ENCODE assay signal across 18 cellular contexts in genomic region chr12:26000883-26001282, GRCh38. TPM values are rescaled to one million over a fixed set of nuclear protein-coding genes. Genes with fewer than 3 reads are reported as not detected.
DNase-seq lines count a peak whose midpoint lies in the region; ATAC-seq and TF ChIP-seq lines count a peak whose summit lies in the region.
"Had no signal": no experiment of that assay in that cellular context is flagged by ENCODE, and none has a peak within 500 bp of the region (broad histone marks: within the 10 kb centered on the region; RNA-seq: fewer than 3 reads in every experiment).

No MANE protein-coding gene starts in this region.

- no peaks in the 10 kb centered on the region for H3K36me3 ChIP-seq in lower lobe of right lung
- no peaks in the 10 kb centered on the region for H3K36me3 ChIP-seq in thyroid gland
- H3K36me3 ChIP-seq: BLaER1 had no signal

- intact Hi-C loops in lower lobe of right lung (cut with DNase I) = no loop called here
- intact Hi-C loops in thyroid gland (cut with DNase I) = no loop called here
- intact Hi-C loops in activated naive CD4-positive, alpha-beta T cell treated with anti-CD3 and anti-CD28 coated beads for 36 hours (cut with micrococcal nuclease) = no loop called here

- CTCF ChIA-PET in activated naive CD4-positive, alpha-beta T cell treated with anti-CD3 and anti-CD28 coated beads for 36 hours (lab: Charles Lee) = interaction anchor here (0.6 kb wide), 1 partner anchor 20 kb away, joined by 3 read pairs; no protein-coding TSS in a partner anchor

- no peak for TF ChIP-seq POLR2A in thyroid gland (IDR thresholded peaks at IDR 0.05)

- H3K4me3 ChIP-seq in lower lobe of right lung (no peak overlapping the region), thyroid gland (replicated peaks in 1 of 3) (no peak overlapping the region)
- H3K4me3 ChIP-seq: BLaER1, GM23248 had no signal

- H3K9me3 Mint-ChIP-seq in activated naive CD4-positive, alpha-beta T cell treated with anti-CD3 and anti-CD28 coated beads for 36 hours = peaks cover 4% of the 10 kb centered on the region

- H3K36me3 Mint-ChIP-seq in activated naive CD4-positive, alpha-beta T cell treated with anti-CD3 and anti-CD28 coated beads for 36 hours (ENCODE audit: low read depth) = no peaks in the 10 kb centered on the region
- H3K36me3 Mint-ChIP-seq: CD4-positive, CD25-positive, alpha-beta regulatory T cell; CD8-positive, alpha-beta T cell had no signal

- TF ChIP-seq CTCF in lower lobe of right lung (IDR thresholded peaks at IDR 0.05) (no peak), thyroid gland (IDR thresholded peaks at IDR 0.05) (no peak)

- peak; percentile 17 for DNase-seq in DMS53 (lab: John Stamatoyannopoulos, UW)
- DNase-seq in DMS53 treated with DMSO at 0.1 percent for 48 hours (lab: John Stamatoyannopoulos, UW; ENCODE audit: unreplicated experiment) = no peak
- DNase-seq in lower lobe of right lung = no peak
- peak; percentile 39 to 53 for DNase-seq in thyroid gland
- DNase-seq in activated naive CD4-positive, alpha-beta T cell treated with anti-CD3 and anti-CD28 coated beads for 36 hours = no peak
- no peak for DNase-seq in mesenteric fat pad (ENCODE audit: low spot score)
- DNase-seq: Caco-2; CD4-positive, CD25-positive, alpha-beta regulatory T cell; CD8-positive, alpha-beta T cell; DMS153; DMS79 treated with DMSO at 0.1 percent for 48 hours; GM23248; H7; HCEC 1CT had no signal

- no peak overlapping the region for H3K4me3 Mint-ChIP-seq in activated naive CD4-positive, alpha-beta T cell treated with anti-CD3 and anti-CD28 coated beads for 36 hours
- H3K4me3 Mint-ChIP-seq: B cell; CD4-positive, CD25-positive, alpha-beta regulatory T cell; CD8-positive, alpha-beta T cell had no signal

- H3K4me1 Mint-ChIP-seq in activated naive CD4-positive, alpha-beta T cell treated with anti-CD3 and anti-CD28 coated beads for 36 hours (ENCODE audit: low read depth) = no peaks in the 10 kb centered on the region
- H3K4me1 Mint-ChIP-seq: B cell; CD4-positive, CD25-positive, alpha-beta regulatory T cell had no signal

- WGBS in thyroid gland, 2 donors = 36 to 54% methylated on average over 4 of the region's 4 CpGs

- H3K4me1 ChIP-seq in lower lobe of right lung = peaks cover 5% of the 10 kb centered on the region
- no peaks in the 10 kb centered on the region for H3K4me1 ChIP-seq in thyroid gland
- H3K4me1 ChIP-seq: BLaER1 had no signal

- no peaks in the 10 kb centered on the region for H3K9me3 ChIP-seq in lower lobe of right lung
- no peaks in the 10 kb centered on the region for H3K9me3 ChIP-seq in thyroid gland
- H3K9me3 ChIP-seq: BLaER1 had no signal

- H3K27me3 ChIP-seq in lower lobe of right lung (ENCODE audit: low read depth) = no peaks in the 10 kb centered on the region
- no peaks in the 10 kb centered on the region for H3K27me3 ChIP-seq in thyroid gland
- H3K27me3 ChIP-seq: BLaER1 had no signal

- H3K27ac ChIP-seq in lower lobe of right lung = no peak overlapping the region
- H3K27ac ChIP-seq in thyroid gland = no peak overlapping the region
- H3K27ac ChIP-seq: 22Rv1, BLaER1, C4-2B had no signal

- no peak overlapping the region for H3K27ac Mint-ChIP-seq in activated naive CD4-positive, alpha-beta T cell treated with anti-CD3 and anti-CD28 coated beads for 36 hours
- H3K27ac Mint-ChIP-seq: B cell; CD4-positive, CD25-positive, alpha-beta regulatory T cell; CD8-positive, alpha-beta T cell had no signal

- ATAC-seq in lower lobe of right lung = peak; percentile 23 to 54
- ATAC-seq: CD8-positive, alpha-beta T cell had no signal

- peaks cover 5% of the 10 kb centered on the region for H3K27me3 Mint-ChIP-seq in activated naive CD4-positive, alpha-beta T cell treated with anti-CD3 and anti-CD28 coated beads for 36 hours (ENCODE audit: low read depth)

RNA-seq across cellular contexts. Expression of gene RASSF8, which starts 42.4 kb away (rescaled TPM):
- 62.1 TPM for total RNA-seq in lower lobe of right lung
- 10 to 100 TPM; 20.1 to 69.1 (median 33.5) TPM for total RNA-seq in thyroid gland
- total RNA-seq in activated naive CD4-positive, alpha-beta T cell treated with anti-CD3 and anti-CD28 coated beads for 36 hours = under 1 TPM; 0.32 to 0.81 TPM
- 47.0 TPM for total RNA-seq in mesenteric fat pad

Comparison
In these comparisons a context has a peak if more than half of its experiments do, and no peak if none do; other contexts are left out.
1. DNase-seq: peak in DMS53 (single experiment) and thyroid gland (2 of 2); none in DMS53 treated with DMSO at 0.1 percent for 48 hours (single experiment), lower lobe of right lung (single experiment), activated naive CD4-positive, alpha-beta T cell treated with anti-CD3 and anti-CD28 coated beads for 36 hours (single experiment) and mesenteric fat pad (single experiment).
2. RNA of gene RASSF8, which starts 42.4 kb away (total RNA-seq): 62.1 TPM in lower lobe of right lung (single experiment), 47.0 TPM in mesenteric fat pad (single experiment) and 20.1 to 69.1 TPM in thyroid gland; 0.32 to 0.81 TPM in activated naive CD4-positive, alpha-beta T cell treated with anti-CD3 and anti-CD28 coated beads for 36 hours; every median in the first group is over 10 times any median in the second.